ENCODE assay signal across 21 cellular contexts in genomic region chr1:172427191-172427590, GRCh38. TPM values are rescaled to one million over a fixed set of nuclear protein-coding genes. Genes with fewer than 3 reads are reported as not detected.
A peak's percentile ranks its signal among the peaks of the same experiment; 100 is the strongest.
DNase-seq lines count a peak whose midpoint lies in the region; ATAC-seq and TF ChIP-seq lines count a peak whose summit lies in the region.
"Had no signal": no experiment of that assay in that cellular context is flagged by ENCODE, and none has a peak within 500 bp of the region (broad histone marks: within the 10 kb centered on the region; RNA-seq: fewer than 3 reads in every experiment).

No MANE protein-coding gene starts in this region.

- in situ Hi-C loops in Panc1 (cut with HindIII; ENCODE audit: low pct_unique_long_range_greater_than_20kb, low sequenced_read_pairs) (no loop called here), GM13976 (cut with MboI; ENCODE audit: low sequenced_read_pairs, unreplicated experiment) (loop anchor here (10.0 kb wide), 1 partner anchor 432 kb away; no protein-coding TSS in a partner anchor)

- CTCF ChIA-PET in CD4-positive, alpha-beta memory T cell (lab: Charles Lee; ENCODE audit: partially characterized antibody), result interaction anchor here (1.7 to 8.9 kb wide), 5 partner anchors 15 to 425 kb away, joined by 6 to 135 read pairs (median 7); partner anchors contain the start of gene PIGC
- CTCF ChIA-PET in Panc1 (lab: Charles Lee), result no interaction called here

- H3K36me3 ChIP-seq in BLaER1 (no peaks in the 10 kb centered on the region), Panc1 (ENCODE audit: control insufficient read depth, insufficient read depth, low read length) (no peaks in the 10 kb centered on the region), SJCRH30 (no peaks in the 10 kb centered on the region)
- no peaks in the 10 kb centered on the region for H3K36me3 ChIP-seq in CD4-positive, alpha-beta memory T cell (ENCODE audit: insufficient read depth, low read length)
- H3K36me3 ChIP-seq: SJSA1 had no signal

- POLR2A ChIA-PET in CD4-positive, alpha-beta memory T cell (lab: Charles Lee; ENCODE audit: partially characterized antibody), result interaction anchor here (3.2 kb wide), 1 partner anchor 16 kb away, joined by 21 read pairs; the partner anchor contains the start of gene PIGC
- POLR2A ChIA-PET in Panc1 (lab: Charles Lee), result no interaction called here

- DNase-seq in CD4-positive, alpha-beta memory T cell, result peak in 3 of 5 donors; percentile 4 to 27 (median 24)
- no peak for DNase-seq in Panc1 (ENCODE audit: low read depth, low spot score)
- DNase-seq in effector memory CD8-positive, alpha-beta T cell, result no peak
- no peak for DNase-seq in SJCRH30
- DNase-seq in SW480 (ENCODE audit: low spot score), result no peak
- no peak for DNase-seq in GM13976 (ENCODE audit: low spot score)
- DNase-seq: ACHN, DMS79, H7, NCI-H1105 treated with DMSO at 0.1 percent for 48 hours, NCI-H1694 treated with DMSO at 0.1 percent for 48 hours, NCI-H2107, NCI-H2227 treated with DMSO at 0.1 percent for 48 hours, NCI-H524, NCI-H82, PC-9 had no signal

- H3K27me3 Mint-ChIP-seq in CD4-positive, alpha-beta memory T cell, result no peaks in the 10 kb centered on the region
- H3K27me3 Mint-ChIP-seq in effector memory CD8-positive, alpha-beta T cell, result no peaks in the 10 kb centered on the region
- H3K27me3 Mint-ChIP-seq: CD8-positive, alpha-beta memory T cell had no signal

- peak overlapping the region; percentile 24 for H3K4me2 ChIP-seq in BLaER1
- H3K4me2 ChIP-seq: PC-9 had no signal

- H3K27me3 ChIP-seq in BLaER1, result no peaks in the 10 kb centered on the region
- H3K27me3 ChIP-seq in CD4-positive, alpha-beta memory T cell (ENCODE audit: insufficient read depth, low read length), result no peaks in the 10 kb centered on the region
- no peaks in the 10 kb centered on the region for H3K27me3 ChIP-seq in Panc1 (ENCODE audit: control insufficient read depth, insufficient read depth, low read length)
- H3K27me3 ChIP-seq in SJCRH30, result no peaks in the 10 kb centered on the region
- H3K27me3 ChIP-seq: SJSA1 had no signal

- intact Hi-C loops in CD4-positive, alpha-beta memory T cell (cut with micrococcal nuclease), result loop anchor here (10.0 kb wide), 1 partner anchor 782 kb away; no protein-coding TSS in a partner anchor
- intact Hi-C loops in Panc1 (cut with micrococcal nuclease; ENCODE audit: unreplicated experiment), result loop anchor here (5.0 kb wide), 1 partner anchor 425 kb away; no protein-coding TSS in a partner anchor

- no peak overlapping the region for H3K27ac ChIP-seq in BLaER1
- peak overlapping the region; percentile 30 for H3K27ac ChIP-seq in CD4-positive, alpha-beta memory T cell (ENCODE audit: low read depth, low read length)
- peak overlapping the region; percentile 58; the same call in 1 of the 2 replicates for H3K27ac ChIP-seq in Panc1 (ENCODE audit: low read length)
- H3K27ac ChIP-seq in SJCRH30, result no peak overlapping the region
- H3K27ac ChIP-seq: PC-9, SJSA1 had no signal

- H3K4me3 Mint-ChIP-seq in CD4-positive, alpha-beta memory T cell, result no peak overlapping the region
- H3K4me3 Mint-ChIP-seq in effector memory CD8-positive, alpha-beta T cell, result no peak overlapping the region
- H3K4me3 Mint-ChIP-seq: CD8-positive, alpha-beta memory T cell had no signal

- no peak overlapping the region for H3K4me3 ChIP-seq in BLaER1
- peak overlapping the region in 1 of 2 donors; percentile 30 for H3K4me3 ChIP-seq in CD4-positive, alpha-beta memory T cell (ENCODE audit: low read length in 2 of 2)
- no peak overlapping the region for H3K4me3 ChIP-seq in Panc1 (ENCODE audit: low read depth in 2 of 2, low read length in 2 of 2)
- no peak overlapping the region for H3K4me3 ChIP-seq in SJCRH30
- H3K4me3 ChIP-seq: PC-9, SJSA1 had no signal

- no peak for TF ChIP-seq CTCF in Panc1 (IDR thresholded peaks at IDR 0.05)
- TF ChIP-seq CTCF in GM13976 (IDR thresholded peaks at IDR 0.05; ENCODE audit: borderline replicate concordance, control extremely low read depth, extremely low read depth, insufficient read depth, missing control alignments), result no peak

- peaks cover 19 to 28% (median 26%) of the 10 kb centered on the region in 4 donors for H3K4me1 Mint-ChIP-seq in CD4-positive, alpha-beta memory T cell
- peaks cover 1 to 5% of the 10 kb centered on the region in 2 donors for H3K4me1 Mint-ChIP-seq in effector memory CD8-positive, alpha-beta T cell (ENCODE audit: low read depth in 2 of 2)

- no peaks in the 10 kb centered on the region for H3K36me3 Mint-ChIP-seq in CD4-positive, alpha-beta memory T cell
- no peaks in the 10 kb centered on the region for H3K36me3 Mint-ChIP-seq in effector memory CD8-positive, alpha-beta T cell (ENCODE audit: insufficient read depth)

- no TSS peak for BruUV-seq in Panc1 (replicated peaks; lab: Mats Ljungman, UMichigan)

- H3K9me3 Mint-ChIP-seq in CD4-positive, alpha-beta memory T cell, result peaks cover 0 to 2% (median 0%) of the 10 kb centered on the region in 8 donors
- no peaks in the 10 kb centered on the region for H3K9me3 Mint-ChIP-seq in effector memory CD8-positive, alpha-beta T cell
- H3K9me3 Mint-ChIP-seq: CD8-positive, alpha-beta memory T cell had no signal

- no peak for ATAC-seq in Panc1
- peak; percentile 44 for ATAC-seq in effector memory CD8-positive, alpha-beta T cell (replicated peaks)
- no peak for ATAC-seq in GM21390 (IDR thresholded peaks at IDR 0.05; ENCODE audit: unreplicated experiment)

- H3K4me1 ChIP-seq in BLaER1 (peaks cover 41% of the 10 kb centered on the region), Panc1 (ENCODE audit: control insufficient read depth, insufficient read depth, low read length) (peaks cover 4% of the 10 kb centered on the region; the same call in 1 of the 2 replicates), SJCRH30 (no peaks in the 10 kb centered on the region)
- peaks cover 52% of the 10 kb centered on the region for H3K4me1 ChIP-seq in CD4-positive, alpha-beta memory T cell (ENCODE audit: insufficient read depth, low read length)
- H3K4me1 ChIP-seq: SJSA1 had no signal

- H4K20me1 ChIP-seq in BLaER1, result 0 out of 2 replicates have a peak, but pooled peaks cover 4% of the 10 kb centered on the region

- no peak overlapping the region for H3K27ac Mint-ChIP-seq in CD4-positive, alpha-beta memory T cell
- no peak overlapping the region for H3K27ac Mint-ChIP-seq in effector memory CD8-positive, alpha-beta T cell
- H3K27ac Mint-ChIP-seq: CD8-positive, alpha-beta memory T cell had no signal

- H3K9me3 ChIP-seq in BLaER1 (no peaks in the 10 kb centered on the region), Panc1 (ENCODE audit: control insufficient read depth, insufficient read depth, low read depth, low read length) (no peaks in the 10 kb centered on the region), SJCRH30 (replicated peaks) (no peaks in the 10 kb centered on the region)
- H3K9me3 ChIP-seq in CD4-positive, alpha-beta memory T cell (ENCODE audit: control insufficient read depth in 1 of 2, low read length in 2 of 2), result no peaks in the 10 kb centered on the region
- H3K9me3 ChIP-seq: SJSA1 had no signal

- no peak overlapping the region for H3K9ac ChIP-seq in BLaER1

RNA-seq across cellular contexts. Expression of gene C1orf105, which starts 6.7 kb away (rescaled TPM):
- not detected for total RNA-seq in CD4-positive, alpha-beta memory T cell
- not detected for polyA plus RNA-seq in CD4-positive, alpha-beta memory T cell
- not detected for total RNA-seq in Panc1 (2021; ENCODE audit: unreplicated experiment)
- polyA plus RNA-seq in Panc1 (2012; ENCODE audit: insufficient read length), result not detected
- total RNA-seq in SJCRH30 (2014; rRNA removed; shearing (Covaris generic)), result 17.7 and 21.0 TPM in 2 replicates
- total RNA-seq: CD8-positive, alpha-beta memory T cell; H7; PC-9; SJSA1; T-helper 2 cell treated with Interferon-gamma antibody and Interleukin-4, amounts not matched to agents 100 ng/mL and 5 ng/mL, for 36 hours had no signal
- polyA plus RNA-seq: CD8-positive, alpha-beta memory T cell had no signal

RNA-seq across cellular contexts. Expression of gene PIGC, which starts 16.7 kb away (rescaled TPM):
- 10 to 100 TPM; 48.9 to 49.2 TPM for total RNA-seq in CD4-positive, alpha-beta memory T cell
- 100 to 1,000 TPM; 109 to 132 TPM for polyA plus RNA-seq in CD4-positive, alpha-beta memory T cell
- 23.6 TPM for total RNA-seq in Panc1 (2021; ENCODE audit: unreplicated experiment)
- 22.0 TPM for polyA plus RNA-seq in Panc1 (2012; ENCODE audit: insufficient read length)
- total RNA-seq in SJCRH30 (2014; rRNA removed; shearing (Covaris generic)), result 26.1 and 26.6 TPM in 2 replicates

Comparison
In these comparisons a context has a peak if more than half of its experiments do, and no peak if none do; other contexts are left out.
1. H3K27ac ChIP-seq: peak in CD4-positive, alpha-beta memory T cell (single experiment) and Panc1 (single experiment); none in BLaER1 (single experiment) and SJCRH30 (single experiment).
2. DNase-seq: peak in CD4-positive, alpha-beta memory T cell (3 of 5); none in Panc1 (single experiment), effector memory CD8-positive, alpha-beta T cell (0 of 3), SJCRH30 (0 of 2), SW480 (single experiment) and GM13976 (single experiment).
3. RNA of gene C1orf105, which starts 6.7 kb away (total RNA-seq): 17.7 to 21.0 TPM in SJCRH30; not detected in CD4-positive, alpha-beta memory T cell and not detected in Panc1 (single experiment); every median in the first group is over 10 times any median in the second.